ENCODE assay signal across 14 cellular contexts in genomic region chr7:23349484-23350157, GRCh38. TPM values are rescaled to one million over a fixed set of nuclear protein-coding genes. Genes with fewer than 3 reads are reported as not detected.
DNase-seq lines count a peak whose midpoint lies in the region; ATAC-seq and TF ChIP-seq lines count a peak whose summit lies in the region.
"Had no signal": no experiment of that assay in that cellular context is flagged by ENCODE, and none has a peak within 500 bp of the region (broad histone marks: within the 10 kb centered on the region; RNA-seq: fewer than 3 reads in every experiment).

No MANE protein-coding gene starts in this region.

- ATAC-seq in HCT116 (peak; percentile 71), WTC11 (0 out of 2 replicates have a peak, but pooled peaks have one; percentile 18), GM19023 (IDR thresholded peaks at IDR 0.05; ENCODE audit: unreplicated experiment) (no peak)

- no peak for TF ChIP-seq POLR2A in HCT116 (IDR thresholded peaks at IDR 0.05; ENCODE audit: borderline replicate concordance, extremely low read depth, insufficient read depth, insufficient read length)

- no peaks in the 10 kb centered on the region for H3K9me2 ChIP-seq in HCT116 (ENCODE audit: insufficient read depth)

- H3K27ac Mint-ChIP-seq in WTC11 = peak overlapping the region; percentile 85
- H3K27ac Mint-ChIP-seq: activated B cell treated with CpG ODN at 0.5 μM for 24 hours, B cell had no signal

- H3K4me1 Mint-ChIP-seq in WTC11 = peaks cover 16% of the 10 kb centered on the region

- peak overlapping the region; percentile 4 for H3K27ac ChIP-seq in A673 (ENCODE audit: low read depth, low read length, poor library complexity, severe bottlenecking)
- H3K27ac ChIP-seq in HCT116 (ENCODE audit: low read depth, low read length) = peak overlapping the region; percentile 92
- H3K27ac ChIP-seq: ovary, tibial nerve had no signal

- POLR2A ChIA-PET in A673 (lab: Charles Lee; ENCODE audit: low non-redundant PET) = interaction anchor here (0.7 kb wide), 1 partner anchor 8 kb away, joined by 4 read pairs; no protein-coding TSS in a partner anchor
- POLR2A ChIA-PET in HCT116 (lab: Charles Lee) = interaction anchor here (0.8 to 1.5 kb wide), 4 partner anchors 8 to 51 kb away, joined by 3 to 4 read pairs (median 3); partner anchors contain the start of gene MALSU1
- POLR2A ChIA-PET in WTC11 (lab: Charles Lee) = interaction anchor here (0.5 kb wide), 1 partner anchor 14 kb away, joined by 4 read pairs; no protein-coding TSS in a partner anchor

- no peaks in the 10 kb centered on the region for H3K27me3 Mint-ChIP-seq in WTC11 (ENCODE audit: low read depth)
- H3K27me3 Mint-ChIP-seq: activated B cell treated with CpG ODN at 0.5 μM for 24 hours, B cell had no signal

- CTCF ChIA-PET in A673 (lab: Charles Lee) (interaction anchor here (0.7 to 0.9 kb wide), 2 partner anchors 8 to 171 kb away, joined by 4 read pairs; no protein-coding TSS in a partner anchor), HCT116 (lab: Charles Lee) (interaction anchor here (1.1 to 2.1 kb wide), 5 partner anchors 8 to 195 kb away, joined by 3 to 9 read pairs (median 4); no protein-coding TSS in a partner anchor), WTC11 (lab: Charles Lee) (interaction anchor here (0.9 to 1.2 kb wide), 3 partner anchors 8 to 195 kb away, joined by 3 to 4 read pairs (median 4); no protein-coding TSS in a partner anchor)

- no peak overlapping the region for H3K4me3 ChIP-seq in A673 (ENCODE audit: low read depth, low read length, poor library complexity, severe bottlenecking)
- H3K4me3 ChIP-seq in HCT116 (replicated peaks in 1 of 2; ENCODE audit: low read depth in 1 of 2, low read length in 2 of 2) = no peak overlapping the region
- H3K4me3 ChIP-seq: ovary, tibial nerve had no signal

- intact Hi-C loops in A673 (cut with micrococcal nuclease; ENCODE audit: unreplicated experiment) = no loop called here
- intact Hi-C loops in HCT116 (cut with micrococcal nuclease) = no loop called here

- H3K4me2 ChIP-seq in HCT116 (ENCODE audit: low read length) = peak overlapping the region; percentile 65

- DNase-seq in A673 (ENCODE audit: low spot score) (peak; percentile 81), HCT116 (ENCODE audit: low read depth, low spot score) (peak; percentile 93), WTC11 (ENCODE audit: low spot score) (no peak), glomerular visceral epithelial cell (ENCODE audit: extremely low spot score) (peak; percentile 28), GM20000 (ENCODE audit: low spot score) (no peak)
- no peak for DNase-seq in activated CD8-positive, alpha-beta memory T cell treated with anti-CD3 and anti-CD28 coated beads for 24 hours
- no peak for DNase-seq in stimulated activated CD4-positive, alpha-beta T cell treated with anti-CD3 and anti-CD28 coated beads, Interleukin-4, amount 100 ng/mL, for 24 hours
- DNase-seq: activated B cell treated with CpG ODN at 0.5 μM for 24 hours; activated gamma-delta T cell; NK-92 treated with Interleukin-12 subunit alpha and Interleukin-12 subunit beta, amount 100 ng/mL, for 24 hours; ovary had no signal

- no peak overlapping the region for H2AFZ ChIP-seq in HCT116 (ENCODE audit: low read depth, low read length, poor library complexity, severe bottlenecking)

- RAD21 ChIA-PET in HCT116 (lab: Charles Lee; ENCODE audit: low non-redundant PET in 1 of 2, low total read pairs in 2 of 2, uncharacterized antibody in 2 of 2, unreplicated experiment in 2 of 2) = interaction anchor here in 1 of 2 experiments (1.1 kb wide), 1 partner anchor 77 kb away, joined by 3 read pairs; no protein-coding TSS in a partner anchor

- H3K4me1 ChIP-seq in A673 (ENCODE audit: insufficient read depth, low read length, poor library complexity, severe bottlenecking) (peaks cover 54% of the 10 kb centered on the region), HCT116 (ENCODE audit: control insufficient read depth in 1 of 2, insufficient read depth in 2 of 2, low read length in 2 of 2) (peaks cover 82 to 94% of the 10 kb centered on the region in 2 experiments)
- H3K4me1 ChIP-seq: tibial nerve had no signal

- TF ChIP-seq RAD21 in HCT116 (IDR thresholded peaks at IDR 0.05; ENCODE audit: low read depth) = peak; percentile 19

- peaks cover 16% of the 10 kb centered on the region for H3K36me3 ChIP-seq in A673 (ENCODE audit: insufficient read depth, low read length, poor library complexity, severe bottlenecking)
- H3K36me3 ChIP-seq in HCT116 (ENCODE audit: control insufficient read depth in 1 of 2, insufficient read depth in 2 of 2, low read length in 2 of 2) = peaks cover 6 to 21% of the 10 kb centered on the region in 2 experiments; a peak in 3 of 4 replicates
- H3K36me3 ChIP-seq: ovary, tibial nerve had no signal

- peaks cover 50% of the 10 kb centered on the region for H3K36me3 Mint-ChIP-seq in WTC11

- peaks cover 21% of the 10 kb centered on the region; the same call in 1 of the 2 replicates for H3K79me2 ChIP-seq in HCT116 (ENCODE audit: insufficient read depth, low read length)

- TF ChIP-seq CTCF in A673 (conservative IDR thresholded peaks at IDR 0.05; ENCODE audit: low read depth, low read length) (no peak), HCT116 (IDR thresholded peaks at IDR 0.05 in 2 of 3, conservative IDR thresholded peaks at IDR 0.05 in 1 of 3; ENCODE audit: borderline replicate concordance in 1 of 3, insufficient read depth in 1 of 3, low read depth in 2 of 3, low read length in 2 of 3) (no peak), WTC11 (IDR thresholded peaks at IDR 0.05) (no peak), GM20000 (IDR thresholded peaks at IDR 0.05; ENCODE audit: extremely low read depth, missing control alignments) (no peak)

- no peaks in the 10 kb centered on the region for H3K9me3 Mint-ChIP-seq in WTC11
- H3K9me3 Mint-ChIP-seq: activated B cell treated with CpG ODN at 0.5 μM for 24 hours had no signal

- H3K27me3 ChIP-seq in A673 (replicated peaks; ENCODE audit: insufficient read depth, low read depth, low read length, poor library complexity) (no peaks in the 10 kb centered on the region), HCT116 (ENCODE audit: insufficient read depth, low read length) (no peaks in the 10 kb centered on the region)
- H3K27me3 ChIP-seq: ovary, tibial nerve had no signal

- no peaks in the 10 kb centered on the region for H4K20me1 ChIP-seq in HCT116 (ENCODE audit: insufficient read depth)

- no peak overlapping the region for H3K4me3 Mint-ChIP-seq in WTC11
- H3K4me3 Mint-ChIP-seq: activated B cell treated with CpG ODN at 0.5 μM for 24 hours, B cell had no signal

- H3K9ac ChIP-seq in HCT116 (ENCODE audit: low read length) = peak overlapping the region; percentile 16; the same call in 1 of the 2 replicates

- BruUV-seq in A673 (replicated peaks; lab: Mats Ljungman, UMichigan) (no TSS peak), HCT116 (replicated peaks; lab: Mats Ljungman, UMichigan) (no TSS peak)

- H3K9me3 ChIP-seq in A673 (ENCODE audit: low read depth, low read length, poor library complexity, severe bottlenecking) (no peaks in the 10 kb centered on the region), HCT116 (ENCODE audit: control insufficient read depth in 1 of 2, insufficient read depth in 1 of 2, low read depth in 1 of 2, low read length in 2 of 2) (no peaks in the 10 kb centered on the region)
- H3K9me3 ChIP-seq: ovary, tibial nerve had no signal

TF ChIP-seq in HCT116, 20 proteins besides CTCF, POLR2A, EP300 and RAD21 (continues in another document):
- TF ChIP-seq YY1 (IDR thresholded peaks at IDR 0.05; ENCODE audit: extremely low read depth, insufficient replicate concordance, low read depth, low read length) = peak; percentile 12
- TF ChIP-seq SIN3A (IDR thresholded peaks at IDR 0.05; ENCODE audit: low read depth) = peak; percentile 94
- 0 out of 2 replicates have a peak, but pooled peaks have one; percentile 78 for TF ChIP-seq CBX3 (IDR thresholded peaks at IDR 0.05; ENCODE audit: low read depth)
- TF ChIP-seq TCF7L2 (IDR thresholded peaks at IDR 0.05; ENCODE audit: borderline replicate concordance, extremely low read depth, insufficient read depth, insufficient read length) = peak; percentile 99

TF ChIP-seq in WTC11, 78 proteins besides CTCF, POLR2A, EP300 and RAD21 (continues in another document):
- TF ChIP-seq ZMAT4 (CRISPR knock-in tag; IDR thresholded peaks at IDR 0.05) = no peak
- TF ChIP-seq ZNF425 (CRISPR knock-in tag; conservative IDR thresholded peaks at IDR 0.05) = no peak

RNA-seq across cellular contexts. Expression of gene MALSU1, which starts 50.5 kb away (rescaled TPM):
- total RNA-seq in A673 (2021) (92.1 and 92.6 TPM in 2 replicates), HCT116 (2021; ENCODE audit: unreplicated experiment) (105 TPM), WTC11 (2021) (75.2 to 81.5 TPM (median 81.4 TPM) in 3 replicates)
- polyA plus RNA-seq in HCT116 (2012) = 64.0 and 76.1 TPM in 2 replicates

Comparison
In these comparisons a context has a peak if more than half of its experiments do, and no peak if none do; other contexts are left out.
1. DNase-seq: peak in A673 (single experiment), HCT116 (single experiment) and glomerular visceral epithelial cell (single experiment); none in WTC11 (single experiment), activated CD8-positive, alpha-beta memory T cell treated with anti-CD3 and anti-CD28 coated beads for 24 hours (single experiment), stimulated activated CD4-positive, alpha-beta T cell treated with anti-CD3 and anti-CD28 coated beads, Interleukin-4, amount 100 ng/mL, for 24 hours (single experiment) and GM20000 (single experiment).